ENCODE assay signal across 8 cellular contexts in genomic region chr17:28551421-28552186, GRCh38. TPM values are rescaled to one million over a fixed set of nuclear protein-coding genes. Genes with fewer than 3 reads are reported as not detected.
A peak's percentile ranks its signal among the peaks of the same experiment; 100 is the strongest.
DNase-seq lines count a peak whose midpoint lies in the region; ATAC-seq and TF ChIP-seq lines count a peak whose summit lies in the region.
"Had no signal": no experiment of that assay in that cellular context is flagged by ENCODE, and none has a peak within 500 bp of the region (broad histone marks: within the 10 kb centered on the region; RNA-seq: fewer than 3 reads in every experiment).

No MANE protein-coding gene starts in this region.

- intact Hi-C loops in naive thymus-derived CD4-positive, alpha-beta T cell (cut with micrococcal nuclease) = loop anchor here (1.0 to 5.0 kb wide), 8 partner anchors 11 to 509 kb away; partner anchors contain the start of genes PIGS (in 2 of the 2), SPAG5 (in 2 of the 2), ALDOC (in 1 of the 2) and BLTP2 (in 1 of the 2)

- H3K36me3 ChIP-seq in naive thymus-derived CD4-positive, alpha-beta T cell (ENCODE audit: control insufficient read depth in 2 of 3, insufficient read depth in 3 of 3, low read length in 3 of 3) = peaks cover 12 to 33% (median 14%) of the 10 kb centered on the region in 3 experiments

- peaks cover 23% of the 10 kb centered on the region for H3K36me3 Mint-ChIP-seq in effector memory CD8-positive, alpha-beta T cell (ENCODE audit: insufficient read depth)
- H3K36me3 Mint-ChIP-seq in naive thymus-derived CD4-positive, alpha-beta T cell = peaks cover 7 to 30% (median 18%) of the 10 kb centered on the region in 5 donors

- ATAC-seq in effector memory CD8-positive, alpha-beta T cell (replicated peaks) = no peak
- no peak for ATAC-seq in naive thymus-derived CD4-positive, alpha-beta T cell
- ATAC-seq in GM18517 (IDR thresholded peaks at IDR 0.05; ENCODE audit: unreplicated experiment) (no peak), GM18511 (IDR thresholded peaks at IDR 0.05; ENCODE audit: unreplicated experiment) (no peak)

- H3K27me3 ChIP-seq in naive thymus-derived CD4-positive, alpha-beta T cell (ENCODE audit: control insufficient read depth in 2 of 2, insufficient read depth in 2 of 2, low read length in 2 of 2) = no peaks in the 10 kb centered on the region

- peak overlapping the region; percentile 92 to 95 for H3K27ac Mint-ChIP-seq in effector memory CD8-positive, alpha-beta T cell
- H3K27ac Mint-ChIP-seq in naive thymus-derived CD4-positive, alpha-beta T cell = peak overlapping the region; percentile 82 to 98 (median 93)

- no peaks in the 10 kb centered on the region for H3K27me3 Mint-ChIP-seq in effector memory CD8-positive, alpha-beta T cell
- H3K27me3 Mint-ChIP-seq in naive thymus-derived CD4-positive, alpha-beta T cell = no peaks in the 10 kb centered on the region

- TF ChIP-seq CTCF in GM13977 (IDR thresholded peaks at IDR 0.05; ENCODE audit: extremely low read depth, insufficient read depth, missing control alignments) = no peak

- in situ Hi-C loops in GM13977 (cut with MboI; ENCODE audit: low pct_unique_long_range_greater_than_20kb, low sequenced_read_pairs, unreplicated experiment) = loop anchor here (10.0 kb wide), 1 partner anchor 53 kb away; no protein-coding TSS in a partner anchor

- POLR2A ChIA-PET in naive thymus-derived CD4-positive, alpha-beta T cell (lab: Charles Lee) = interaction anchor here (0.6 to 10.1 kb wide), 7 partner anchors 19 to 110 kb away, joined by 3 to 102 read pairs (median 5); partner anchors contain the start of genes ALDOC, PIGS, SDF2 and SPAG5

- no peaks in the 10 kb centered on the region for H3K9me3 Mint-ChIP-seq in effector memory CD8-positive, alpha-beta T cell
- no peaks in the 10 kb centered on the region for H3K9me3 Mint-ChIP-seq in naive thymus-derived CD4-positive, alpha-beta T cell

- H3K4me3 Mint-ChIP-seq in effector memory CD8-positive, alpha-beta T cell = peak overlapping the region; percentile 95 to 97
- H3K4me3 Mint-ChIP-seq in naive thymus-derived CD4-positive, alpha-beta T cell = peak overlapping the region; percentile 85 to 100 (median 92)

- peaks cover 47 to 48% of the 10 kb centered on the region in 2 donors for H3K4me1 Mint-ChIP-seq in effector memory CD8-positive, alpha-beta T cell (ENCODE audit: low read depth in 2 of 2)
- H3K4me1 Mint-ChIP-seq in naive thymus-derived CD4-positive, alpha-beta T cell = peaks cover 42 to 63% (median 54%) of the 10 kb centered on the region in 7 donors

- DNase-seq in GM13977 (ENCODE audit: low spot score) (peak; percentile 52), NCI-H69 (lab: John Stamatoyannopoulos, UW) (peak; percentile 54), NCI-H2107 (lab: John Stamatoyannopoulos, UW) (no peak)
- DNase-seq in effector memory CD8-positive, alpha-beta T cell = no peak
- no peak for DNase-seq in naive thymus-derived CD4-positive, alpha-beta T cell

- peak overlapping the region; percentile 54 for H3K4me3 ChIP-seq in naive thymus-derived CD4-positive, alpha-beta T cell (ENCODE audit: low read length)

- CTCF ChIA-PET in naive thymus-derived CD4-positive, alpha-beta T cell (lab: Charles Lee) = interaction anchor here (0.8 to 1.1 kb wide), 3 partner anchors 12 to 69 kb away, joined by 3 to 4 read pairs (median 4); no protein-coding TSS in a partner anchor

- no peaks in the 10 kb centered on the region for H3K9me3 ChIP-seq in naive thymus-derived CD4-positive, alpha-beta T cell (ENCODE audit: control insufficient read depth in 2 of 3, low read length in 3 of 3)

- H3K27ac ChIP-seq in naive thymus-derived CD4-positive, alpha-beta T cell (ENCODE audit: low read depth, low read length) = peak overlapping the region; percentile 89

- peaks cover 35 to 44% of the 10 kb centered on the region in 2 donors for H3K4me1 ChIP-seq in naive thymus-derived CD4-positive, alpha-beta T cell (ENCODE audit: control insufficient read depth in 2 of 2, insufficient read depth in 2 of 2, low read length in 2 of 2)

RNA-seq across cellular contexts. Expression of gene UNC119, which starts 0.8 kb away (rescaled TPM):
- 100 to 1,000 TPM in 1 of 5 experiments, 10 to 100 TPM in 4; 40.6 to 108 (median 90.2) TPM for total RNA-seq in naive thymus-derived CD4-positive, alpha-beta T cell
- polyA plus RNA-seq in naive thymus-derived CD4-positive, alpha-beta T cell = 10 to 100 TPM; 37.7 to 48.1 TPM

RNA-seq across cellular contexts. Expression of gene PIGS, which starts 19.7 kb away (rescaled TPM):
- 10 to 100 TPM; 58.5 to 71.2 (median 62.4) TPM for total RNA-seq in naive thymus-derived CD4-positive, alpha-beta T cell
- 10 to 100 TPM; 46.6 to 53.5 TPM for polyA plus RNA-seq in naive thymus-derived CD4-positive, alpha-beta T cell

RNA-seq across cellular contexts. Expression of gene ALDOC, which starts 25.1 kb away (rescaled TPM):
- total RNA-seq in naive thymus-derived CD4-positive, alpha-beta T cell = 100 to 1,000 TPM in 1 of 5 experiments, 10 to 100 TPM in 4; 24.5 to 159 (median 40.1) TPM
- 100 to 1,000 TPM in 1 of 2 donors, 10 to 100 TPM in 1; 92.9 to 103 TPM for polyA plus RNA-seq in naive thymus-derived CD4-positive, alpha-beta T cell

RNA-seq across cellular contexts. Expression of gene FOXN1, which starts 45.5 kb away (rescaled TPM):
- total RNA-seq in naive thymus-derived CD4-positive, alpha-beta T cell = not detected
- polyA plus RNA-seq in naive thymus-derived CD4-positive, alpha-beta T cell = not detected
- total RNA-seq: subcutaneous adipose tissue had no signal

RNA-seq across cellular contexts. Expression of gene SPAG5, which starts 47.2 kb away (rescaled TPM):
- 10 to 100 TPM; 10.4 to 95.3 (median 18.4) TPM for total RNA-seq in naive thymus-derived CD4-positive, alpha-beta T cell
- polyA plus RNA-seq in naive thymus-derived CD4-positive, alpha-beta T cell = 1 to 10 TPM; 1.6 to 3.9 TPM

Comparison
In these comparisons a context has a peak if more than half of its experiments do, and no peak if none do; other contexts are left out.
1. DNase-seq: peak in GM13977 (single experiment) and NCI-H69 (single experiment); none in effector memory CD8-positive, alpha-beta T cell (0 of 3), naive thymus-derived CD4-positive, alpha-beta T cell (0 of 9) and NCI-H2107 (single experiment).